Comparison of ENCODE assay signal across 1 cellular context in the genomic region with DNA sequence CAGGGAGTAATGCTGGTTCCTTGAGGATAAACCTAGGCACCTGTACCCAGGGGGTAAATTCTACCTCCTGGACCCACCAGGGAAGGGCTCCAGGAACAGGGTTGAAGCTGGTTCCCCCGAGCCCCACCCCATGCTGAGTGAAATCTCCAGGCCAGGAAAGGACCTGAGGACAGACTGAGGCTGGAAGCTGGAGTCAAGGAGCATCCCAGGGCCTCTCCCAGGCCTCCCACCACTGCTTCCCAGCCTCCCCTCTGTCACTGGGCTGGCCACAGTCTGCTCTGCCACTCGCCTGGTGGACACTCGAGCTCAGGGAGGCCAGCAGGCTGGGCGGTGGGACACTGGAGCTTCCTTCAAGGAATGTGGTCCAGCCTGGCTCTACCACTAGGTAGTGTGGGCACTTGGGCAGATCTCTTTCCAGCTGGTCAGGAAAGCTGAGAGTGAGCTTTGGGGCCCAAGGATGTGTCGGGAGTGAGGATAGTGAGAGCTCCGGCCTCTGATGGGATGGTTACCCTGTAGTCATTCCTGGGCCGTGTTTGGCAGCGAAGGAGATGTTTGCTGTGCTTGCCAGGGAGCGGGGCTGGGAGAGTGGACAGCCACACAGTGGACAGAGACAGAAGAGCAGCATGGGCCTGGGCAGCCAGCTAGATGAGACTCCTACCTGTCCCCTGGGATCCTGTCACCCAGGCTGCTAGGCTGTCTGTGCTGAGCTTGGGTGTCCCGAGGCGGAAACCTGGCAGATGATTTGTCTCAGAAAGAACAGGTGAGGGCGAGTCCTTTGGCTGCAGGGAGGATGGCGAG.
TF ChIP-seq lines count a peak whose summit lies in the region.

No MANE protein-coding gene starts in this region.

TF ChIP-seq in K562, 482 proteins besides CTCF, POLR2A, EP300 and RAD21:
- TF ChIP-seq TBL1XR1 (IDR thresholded peaks at IDR 0.05; ENCODE audit: low read length in 2 of 2) (no peak), NFE2L1 (tag; IDR thresholded peaks at IDR 0.05; ENCODE audit: borderline replicate concordance, low read depth) (no peak)
- TF ChIP-seq, protein P1, sequence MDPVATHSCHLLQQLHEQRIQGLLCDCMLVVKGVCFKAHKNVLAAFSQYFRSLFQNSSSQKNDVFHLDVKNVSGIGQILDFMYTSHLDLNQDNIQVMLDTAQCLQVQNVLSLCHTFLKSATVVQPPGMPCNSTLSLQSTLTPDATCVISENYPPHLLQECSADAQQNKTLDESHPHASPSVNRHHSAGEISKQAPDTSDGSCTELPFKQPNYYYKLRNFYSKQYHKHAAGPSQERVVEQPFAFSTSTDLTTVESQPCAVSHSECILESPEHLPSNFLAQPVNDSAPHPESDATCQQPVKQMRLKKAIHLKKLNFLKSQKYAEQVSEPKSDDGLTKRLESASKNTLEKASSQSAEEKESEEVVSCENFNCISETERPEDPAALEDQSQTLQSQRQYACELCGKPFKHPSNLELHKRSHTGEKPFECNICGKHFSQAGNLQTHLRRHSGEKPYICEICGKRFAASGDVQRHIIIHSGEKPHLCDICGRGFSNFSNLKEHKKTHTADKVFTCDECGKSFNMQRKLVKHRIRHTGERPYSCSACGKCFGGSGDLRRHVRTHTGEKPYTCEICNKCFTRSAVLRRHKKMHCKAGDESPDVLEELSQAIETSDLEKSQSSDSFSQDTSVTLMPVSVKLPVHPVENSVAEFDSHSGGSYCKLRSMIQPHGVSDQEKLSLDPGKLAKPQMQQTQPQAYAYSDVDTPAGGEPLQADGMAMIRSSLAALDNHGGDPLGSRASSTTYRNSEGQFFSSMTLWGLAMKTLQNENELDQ (CRISPR knock-in tag; IDR thresholded peaks at IDR 0.05; ENCODE audit: borderline replicate concordance): no peak
